Comparison of ENCODE assay signal across 29 cellular contexts in genomic region chr2:59385971-59386370, GRCh38.
"Had no signal": no experiment of that assay in that cellular context is flagged by ENCODE, and none has a peak within 500 bp of the region (broad histone marks: within the 10 kb centered on the region; RNA-seq: fewer than 3 reads in every experiment).

No MANE protein-coding gene starts in this region.

- DNase-seq: activated effector memory CD4-positive, alpha-beta T cell treated with anti-CD3 and anti-CD28 coated beads, Interleukin-2, amount 50 U/mL, for 16 hours; activated effector memory CD4-positive, alpha-beta T cell treated with Interleukin-2 at 50 U/mL for 16 hours; activated gamma-delta T cell; activated gamma-delta T cell treated with Interleukin-2 at 50 U/mL for 16 hours; activated naive CD4-positive, alpha-beta T cell; activated naive CD4-positive, alpha-beta T cell treated with anti-CD3 and anti-CD28 coated beads for 36 hours; activated naive CD4-positive, alpha-beta T cell treated with anti-CD3 and anti-CD28 coated beads, Interleukin-2, amount 10 ng/mL, durations not matched to agents 7 days and 5 days; activated naive CD4-positive, alpha-beta T cell treated with anti-CD3 and anti-CD28 coated beads, Interleukin-2, amount 50 U/mL, for 16 hours; activated naive CD4-positive, alpha-beta T cell treated with Interleukin-2 at 50 U/mL for 16 hours; activated naive CD8-positive, alpha-beta T cell treated with anti-CD3 and anti-CD28 coated beads for 36 hours; activated naive CD8-positive, alpha-beta T cell treated with anti-CD3 and anti-CD28 coated beads, Interleukin-2, amount 10 ng/mL, durations not matched to agents 7 days and 5 days; activated naive CD8-positive, alpha-beta T cell treated with anti-CD3 and anti-CD28 coated beads, Interleukin-2, amount 50 U/mL, for 24 hours; activated T-cell treated with anti-CD3 and anti-CD28 coated beads, Interleukin-2, amount 50 U/mL, for 1 hour; activated T-cell treated with anti-CD3 and anti-CD28 coated beads, Interleukin-2, amount 50 U/mL, for 24 hours; activated T-cell treated with anti-CD3 and anti-CD28 coated beads, Interleukin-2, amount 50 U/mL, for 4 hours; activated T-cell treated with anti-CD3 and anti-CD28 coated beads, Interleukin-2, amount 50 U/mL, for 48 hours; activated T-cell treated with anti-CD3 and anti-CD28 coated beads, Interleukin-2, amount 50 U/mL, for 72 hours; adrenal gland; amniotic stem cell; amygdala; anterior cingulate cortex; aorta; body of pancreas; brain microvascular endothelial cell; caudate nucleus; central memory CD4-positive, alpha-beta T cell; cerebellar nuclear complex had no signal

- ATAC-seq: activated naive CD4-positive, alpha-beta T cell treated with anti-CD3 and anti-CD28 coated beads, Interleukin-2, amount 50 U/mL, for 72 hours; activated naive CD8-positive, alpha-beta T cell treated with anti-CD3 and anti-CD28 coated beads, Interleukin-2, amount 50 U/mL, for 24 hours; activated T-cell treated with anti-CD3 and anti-CD28 coated beads, Interleukin-2, amount 50 U/mL, for 4 hours; activated T-cell treated with anti-CD3 and anti-CD28 coated beads, Interleukin-2, amount 50 U/mL, for 72 hours; activated T-helper 17 cell treated with anti-CD3 and anti-CD28 coated beads, Interleukin-2, amount 50 U/mL, for 72 hours; body of pancreas had no signal
